3 cellular contexts compared by ENCODE assay signal in genomic region chr11:103055174-103055890, GRCh38.
A peak's percentile ranks its signal among the peaks of the same experiment; 100 is the strongest.
TF ChIP-seq lines count a peak whose summit lies in the region.

No MANE protein-coding gene starts in this region.

TF ChIP-seq in HEK293, 187 proteins besides CTCF, POLR2A, EP300 and RAD21:
- TF ChIP-seq ZNF544 (tag by site-specific recombination; IDR thresholded peaks at IDR 0.05), result no peak
- peak; percentile 47 for TF ChIP-seq ZNF654 (tag by site-specific recombination; IDR thresholded peaks at IDR 0.05; ENCODE audit: low read depth)

TF ChIP-seq in K562, 482 proteins besides CTCF, POLR2A, EP300 and RAD21 (continues in another document):
- TF ChIP-seq E4F1 (CRISPR knock-in tag; IDR thresholded peaks at IDR 0.05; ENCODE audit: borderline replicate concordance) (no peak), SRSF7 (optimal IDR thresholded peaks at IDR 0.05; ENCODE audit: low read depth, low read length) (no peak), CHD7 (IDR thresholded peaks at IDR 0.05; ENCODE audit: low read depth, low read length) (no peak), U2AF1 (optimal IDR thresholded peaks at IDR 0.05; ENCODE audit: low read depth, low read length) (no peak), GATAD2B (IDR thresholded peaks at IDR 0.05; ENCODE audit: borderline replicate concordance) (no peak), JUND (IDR thresholded peaks at IDR 0.05; ENCODE audit: borderline replicate concordance, low read depth, low read length) (no peak), JUND (tag; IDR thresholded peaks at IDR 0.05; ENCODE audit: borderline replicate concordance, low read depth, low read length) (no peak), NR1H2 (CRISPR knock-in tag; IDR thresholded peaks at IDR 0.05) (no peak), ZNF311 (CRISPR knock-in tag; IDR thresholded peaks at IDR 0.05) (no peak), PHTF2 (CRISPR knock-in tag; IDR thresholded peaks at IDR 0.05) (no peak), ZNF431 (CRISPR knock-in tag; IDR thresholded peaks at IDR 0.05) (no peak), POLR2G (IDR thresholded peaks at IDR 0.05; ENCODE audit: low read depth, low read length) (no peak), ZNF583 (CRISPR knock-in tag; IDR thresholded peaks at IDR 0.05) (no peak), FOXJ2 (tag; IDR thresholded peaks at IDR 0.05) (no peak), MAFK (IDR thresholded peaks at IDR 0.05; ENCODE audit: low read length) (no peak)

TF ChIP-seq in HepG2, 621 proteins besides CTCF, POLR2A, EP300 and RAD21:
- TF ChIP-seq ZNF614 (CRISPR knock-in tag; IDR thresholded peaks at IDR 0.05; ENCODE audit: borderline replicate concordance) (no peak), MTF1 (CRISPR knock-in tag; IDR thresholded peaks at IDR 0.05) (no peak), STAG1 (CRISPR knock-in tag; IDR thresholded peaks at IDR 0.05) (peak; percentile 34)
